ENCODE assay signal across 26 cellular contexts in the genomic region with DNA sequence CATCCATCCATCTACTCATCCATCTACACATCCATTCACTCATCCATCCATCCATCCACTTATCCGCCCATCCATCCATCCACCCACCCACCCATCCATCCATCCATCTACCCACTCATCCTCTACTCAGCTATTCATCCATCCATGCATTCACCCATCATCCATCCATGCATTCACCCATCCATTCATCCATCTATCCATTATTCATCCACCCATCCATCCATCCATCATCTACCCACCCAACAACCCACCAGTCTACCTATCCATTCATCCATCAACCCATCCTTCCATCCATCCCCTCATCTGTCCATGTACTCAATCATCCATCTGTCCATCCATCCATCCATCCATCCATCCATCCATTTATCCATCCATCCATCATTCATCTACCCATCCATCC.
DNase-seq lines count a peak whose midpoint lies in the region; ATAC-seq, FAIRE-seq and TF ChIP-seq lines count a peak whose summit lies in the region.
"Had no signal": no experiment of that assay in that cellular context is flagged by ENCODE, and none has a peak within 500 bp of the region (broad histone marks: within the 10 kb centered on the region; RNA-seq: fewer than 3 reads in every experiment).

No MANE protein-coding gene starts in this region.

- 10% methylated on average over 1 of the region's 1 CpG; no CpG with 5 or more reads in 1 of the 2 experiments for WGBS in IMR-90 (ENCODE audit: extremely low coverage in 2 of 2, insufficient read length in 1 of 2), 2 experiments
- 76 to 100% methylated on average over 1 of the region's 1 CpG for WGBS in H1 (ENCODE audit: extremely low coverage in 1 of 2, insufficient coverage in 1 of 2, insufficient read length in 1 of 2, insufficient replicate concordance in 2 of 2, low coverage in 1 of 2, low lambda C conversion rate in 2 of 2, missing lambda C conversion rate in 1 of 2), 2 experiments

- H4K20me1 ChIP-seq in IMR-90 (ENCODE audit: insufficient read depth, low read length) (no peaks in the 10 kb centered on the region), H1 (replicated peaks in 1 of 2; ENCODE audit: control insufficient read depth in 1 of 2, insufficient read depth in 2 of 2, low read length in 2 of 2) (peaks cover 0 to 2% of the 10 kb centered on the region in 2 experiments)

- TF ChIP-seq RAD21 in IMR-90 (IDR thresholded peaks at IDR 0.05; ENCODE audit: low read length) = no peak
- no peak for TF ChIP-seq RAD21 in H1 (IDR thresholded peaks at IDR 0.05 in 1 of 2, conservative IDR thresholded peaks at IDR 0.05 in 1 of 2; ENCODE audit: low read depth in 2 of 2, low read length in 2 of 2)

- in situ Hi-C loops in IMR-90 (cut with MboI; ENCODE audit: low sequenced_read_pairs) = no loop called here

- H2BK20ac ChIP-seq in IMR-90 (ENCODE audit: low read depth, low read length) (no peak overlapping the region), H1 (ENCODE audit: low read length) (no peak overlapping the region)

- H3K23ac ChIP-seq in IMR-90 (ENCODE audit: low read depth, low read length) (no peak overlapping the region), H1 (ENCODE audit: insufficient read length) (no peak overlapping the region)

- H3K79me1 ChIP-seq in IMR-90 (ENCODE audit: low read depth in 1 of 2, low read length in 2 of 2) (no peaks in the 10 kb centered on the region), H1 (ENCODE audit: low read depth, low read length) (no peaks in the 10 kb centered on the region)

- H2BK120ac ChIP-seq in IMR-90 (ENCODE audit: low read depth, low read length) (no peak overlapping the region), H1 (replicated peaks; ENCODE audit: low read depth, low read length) (no peak overlapping the region)

- no peaks in the 10 kb centered on the region for H3K36me3 ChIP-seq in HEK293 (ENCODE audit: control insufficient read depth in 2 of 2, insufficient read depth in 1 of 2, low read length in 2 of 2)
- no peaks in the 10 kb centered on the region for H3K36me3 ChIP-seq in IMR-90 (ENCODE audit: control insufficient read depth, insufficient read depth, low read length)
- H3K36me3 ChIP-seq in H1 (ENCODE audit: control insufficient read depth in 2 of 4, insufficient read depth in 4 of 4, low read length in 3 of 4) = no peaks in the 10 kb centered on the region
- H3K36me3 ChIP-seq: BE2C, BLaER1 had no signal

- FAIRE-seq in H1 (lab: Jason Lieb, UNC) (no peak), urothelium cell line (lab: Jason Lieb, UNC) (peak; percentile 50)
- FAIRE-seq: A204.1, GM12878, GM12892, GM18507 had no signal

- TF ChIP-seq POLR2A in IMR-90 (IDR thresholded peaks at IDR 0.05; ENCODE audit: low read depth, low read length) (no peak), H1 (IDR thresholded peaks at IDR 0.05; ENCODE audit: control extremely low read depth in 1 of 2, low read depth in 2 of 2, low read length in 2 of 2) (no peak)

- H3K56ac ChIP-seq in IMR-90 (ENCODE audit: extremely low read depth, insufficient read depth, low read length) = no peak overlapping the region
- H3K56ac ChIP-seq in H1 (replicated peaks; ENCODE audit: insufficient read length, low read depth, low read length) = peak overlapping the region; percentile 74

- TF ChIP-seq EP300 in H1 (IDR thresholded peaks at IDR 0.05; ENCODE audit: borderline replicate concordance in 1 of 2, low read depth in 2 of 2, low read length in 2 of 2) = no peak

- H3K14ac ChIP-seq in IMR-90 (replicated peaks; ENCODE audit: low read depth, low read length) (no peak overlapping the region), H1 (ENCODE audit: insufficient read length) (no peak overlapping the region)

- H3K4me2 ChIP-seq in IMR-90 (ENCODE audit: low read depth, low read length) = no peak overlapping the region
- no peak overlapping the region for H3K4me2 ChIP-seq in H1 (ENCODE audit: insufficient read depth in 1 of 2, low read depth in 2 of 2, low read length in 2 of 2)
- H3K4me2 ChIP-seq: BLaER1 had no signal

- H3K4ac ChIP-seq in IMR-90 (ENCODE audit: low read depth, low read length) (no peak overlapping the region), H1 (replicated peaks; ENCODE audit: insufficient read length, low read depth, low read length) (no peak overlapping the region)

- no peak overlapping the region for H2AK9ac ChIP-seq in IMR-90 (replicated peaks; ENCODE audit: low read depth, low read length, poor library complexity)

- no peak for TF ChIP-seq CTCF in HEK293 (tag by site-specific recombination; IDR thresholded peaks at IDR 0.05)
- TF ChIP-seq CTCF in IMR-90 (conservative IDR thresholded peaks at IDR 0.05; ENCODE audit: low read depth, low read length) = no peak
- no peak for TF ChIP-seq CTCF in H1 (IDR thresholded peaks at IDR 0.05; ENCODE audit: control extremely low read depth in 1 of 3, insufficient read depth in 1 of 3, low read depth in 1 of 3, low read length in 3 of 3)

- no peak for DNase-seq in IMR-90
- DNase-seq in H1 (ENCODE audit: low read depth in 1 of 2, low spot score in 2 of 2) = no peak
- no peak for DNase-seq in urothelium cell line (ENCODE audit: low spot score)
- no peak for DNase-seq in SKM-1 (lab: John Stamatoyannopoulos, UW; ENCODE audit: unreplicated experiment)
- no peak for DNase-seq in NCI-H1436 (lab: John Stamatoyannopoulos, UW)
- DNase-seq in cortex of kidney (lab: John Stamatoyannopoulos, UW) = no peak
- DNase-seq: 8988T; ACHN; BE2C; C1 segment of cervical spinal cord; CD4-positive, alpha-beta memory T cell; CD4-positive, CD25-positive, alpha-beta regulatory T cell; COR-L47; DMS 273 treated with DMSO at 0.1 percent for 48 hours; DMS153; DMS53; DMS79; DND-41; EL; GDM1 had no signal

- H2AFZ ChIP-seq in IMR-90 (replicated peaks; ENCODE audit: low read length, poor library complexity) = no peak overlapping the region
- no peak overlapping the region for H2AFZ ChIP-seq in H1 (ENCODE audit: low read length)

- H2BK15ac ChIP-seq in IMR-90 (ENCODE audit: low read depth, low read length) (no peak overlapping the region), H1 (ENCODE audit: low read length) (no peak overlapping the region)

- no peak overlapping the region for H3K27ac ChIP-seq in HEK293 (ENCODE audit: extremely low read depth, low read depth, low read length)
- no peak overlapping the region for H3K27ac ChIP-seq in IMR-90 (ENCODE audit: insufficient read depth, low read length)
- no peak overlapping the region for H3K27ac ChIP-seq in H1 (ENCODE audit: low read depth, low read length)
- H3K27ac ChIP-seq: BLaER1 had no signal

- H2BK12ac ChIP-seq in H1 (ENCODE audit: low read depth, low read length) = no peak overlapping the region

- CTCF ChIA-PET in HEK293 (lab: Yijun Ruan, JAX) = no interaction called here
- CTCF ChIA-PET in IMR-90 (lab: Yijun Ruan, JAX) = no interaction called here
- CTCF ChIA-PET in H1 (lab: Charles Lee; ENCODE audit: partially characterized antibody) = interaction anchor here (0.9 to 1.2 kb wide), 2 partner anchors 11 to 89 kb away, joined by 3 read pairs; no protein-coding TSS in a partner anchor

- H3K4me3 ChIP-seq in HEK293 (ENCODE audit: low read depth, low read length) (no peak overlapping the region), IMR-90 (ENCODE audit: insufficient read depth, low read depth, low read length) (no peak overlapping the region), H1 (ENCODE audit: extremely low read depth in 1 of 4, insufficient read depth in 2 of 4, low read depth in 3 of 4, low read length in 4 of 4) (no peak overlapping the region)
- H3K4me3 ChIP-seq: BLaER1, GM12878 had no signal

- no peaks in the 10 kb centered on the region for H3K9me1 ChIP-seq in IMR-90 (ENCODE audit: insufficient read depth, low read length)

- H3K9me3 ChIP-seq in HEK293 (ENCODE audit: control insufficient read depth, insufficient read depth, low read depth, low read length) = no peaks in the 10 kb centered on the region
- H3K9me3 ChIP-seq in IMR-90 (ENCODE audit: control insufficient read depth, insufficient read depth, low read length) = peaks cover 63% of the 10 kb centered on the region
- H3K9me3 ChIP-seq in H1 (ENCODE audit: insufficient read depth in 2 of 2, low read depth in 1 of 2, low read length in 1 of 2) = peaks cover 0 to 6% of the 10 kb centered on the region in 2 experiments; a peak in 1 of 4 replicates
- H3K9me3 ChIP-seq: BLaER1 had no signal

- H2BK5ac ChIP-seq in IMR-90 (ENCODE audit: low read depth, low read length, poor library complexity, severe bottlenecking) = peak overlapping the region; percentile 10
- no peak overlapping the region for H2BK5ac ChIP-seq in H1 (ENCODE audit: low read depth, low read length)

- intact Hi-C loops in IMR-90 (cut with micrococcal nuclease) = no loop called here

- H3K79me2 ChIP-seq in H1 (ENCODE audit: control insufficient read depth in 1 of 2, insufficient read depth in 2 of 2, low read length in 2 of 2) = no peaks in the 10 kb centered on the region

- H4K5ac ChIP-seq in IMR-90 (ENCODE audit: low read depth, low read length) (no peak overlapping the region), H1 (ENCODE audit: insufficient read length, low read depth, low read length) (no peak overlapping the region)

- H3K9ac ChIP-seq in IMR-90 (ENCODE audit: low read depth, low read length) = no peak overlapping the region
- H3K9ac ChIP-seq in H1 (replicated peaks in 1 of 4; ENCODE audit: extremely low read depth in 1 of 4, low read depth in 3 of 4, low read length in 3 of 4) = no peak overlapping the region
- H3K9ac ChIP-seq: BLaER1 had no signal

- no TSS peak for BruUV-seq in IMR-90 (replicated peaks; lab: Mats Ljungman, UMichigan)

- H3K27me3 ChIP-seq in IMR-90 (ENCODE audit: control insufficient read depth, insufficient read depth, low read length) (no peaks in the 10 kb centered on the region), H1 (replicated peaks in 1 of 4; ENCODE audit: control insufficient read depth in 3 of 4, extremely low read depth in 1 of 4, insufficient read depth in 3 of 4, low read length in 3 of 4) (no peaks in the 10 kb centered on the region; a peak in 1 of 7 replicates)
- H3K27me3 ChIP-seq: BE2C had no signal

- no peak overlapping the region for H4K91ac ChIP-seq in IMR-90 (ENCODE audit: insufficient read depth, low read depth, low read length)
- H4K91ac ChIP-seq in H1 (replicated peaks; ENCODE audit: insufficient read length, low read length) = no peak overlapping the region

- POLR2A ChIA-PET in HEK293 (lab: Yijun Ruan, JAX) = no interaction called here
- POLR2A ChIA-PET in IMR-90 (lab: Charles Lee; ENCODE audit: unreplicated experiment) = no interaction called here
- POLR2A ChIA-PET in H1 (lab: Charles Lee; ENCODE audit: partially characterized antibody) = no interaction called here

- peaks cover 14% of the 10 kb centered on the region; the same call in 1 of the 2 replicates for H3K23me2 ChIP-seq in H1 (ENCODE audit: low read depth, low read length)

- H2AK5ac ChIP-seq in IMR-90 (ENCODE audit: low read depth, low read length) (no peak overlapping the region), H1 (ENCODE audit: low read depth, low read length) (no peak overlapping the region)

- H3K18ac ChIP-seq in IMR-90 (ENCODE audit: low read depth, low read length) (no peak overlapping the region), H1 (ENCODE audit: extremely low read depth, low read length) (no peak overlapping the region)

- dilution Hi-C loops in IMR-90 (cut with HindIII; ENCODE audit: low sequenced_read_pairs, unreplicated experiment) = no loop called here

- H4K8ac ChIP-seq in IMR-90 (ENCODE audit: low read depth in 2 of 2, low read length in 2 of 2) = no peak overlapping the region
- H4K8ac ChIP-seq in H1 (ENCODE audit: extremely low read depth, insufficient read depth, low read length) = no peak overlapping the region

- no peak for ATAC-seq in IMR-90 (ENCODE audit: low read depth)
- ATAC-seq: GM12878 had no signal

- no peaks in the 10 kb centered on the region for H3K4me1 ChIP-seq in HEK293 (ENCODE audit: control insufficient read depth, insufficient read depth, low read length)
- no peaks in the 10 kb centered on the region for H3K4me1 ChIP-seq in IMR-90 (ENCODE audit: control insufficient read depth, insufficient read depth, low read length)
- H3K4me1 ChIP-seq in H1 (replicated peaks in 1 of 4; ENCODE audit: control insufficient read depth in 3 of 4, insufficient read depth in 4 of 4, low read length in 3 of 4) = no peaks in the 10 kb centered on the region
- H3K4me1 ChIP-seq: BE2C, BLaER1 had no signal
